30 cellular contexts compared by ENCODE assay signal in the genomic region with DNA sequence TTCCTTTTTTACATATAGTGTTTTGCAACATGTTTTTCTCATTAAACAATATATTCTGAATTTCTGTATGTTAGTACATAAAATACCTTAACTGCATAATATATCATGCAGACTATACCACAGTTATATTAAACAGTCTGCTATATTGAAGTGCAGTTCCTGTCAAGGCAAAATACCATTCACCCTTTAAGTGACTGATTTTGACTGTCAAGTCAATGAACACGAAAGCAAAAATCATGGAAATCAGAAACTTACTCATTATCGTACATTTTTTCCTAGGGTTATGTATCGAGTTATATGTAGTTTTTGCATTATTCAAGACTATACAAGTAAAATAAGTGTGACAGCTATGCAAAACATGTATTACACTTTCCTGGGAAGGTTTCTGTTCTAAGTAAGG.
"Had no signal": no experiment of that assay in that cellular context is flagged by ENCODE, and none has a peak within 500 bp of the region (broad histone marks: within the 10 kb centered on the region; RNA-seq: fewer than 3 reads in every experiment).

No MANE protein-coding gene starts in this region.

- H3K4me3 ChIP-seq: adrenal gland, ascending aorta, body of pancreas, breast epithelium, cardiac muscle cell had no signal

- H3K27ac ChIP-seq: adrenal gland, ascending aorta, body of pancreas, brain microvascular endothelial cell, breast epithelium, cardiac muscle cell had no signal

- H3K36me3 ChIP-seq: adrenal gland, ascending aorta, brain microvascular endothelial cell, breast epithelium, cardiac muscle cell had no signal

- H3K27me3 ChIP-seq: adrenal gland, ascending aorta, body of pancreas, brain microvascular endothelial cell, breast epithelium, cardiac muscle cell had no signal

- H3K9me3 ChIP-seq: adrenal gland, ascending aorta, body of pancreas, breast epithelium had no signal

- DNase-seq: activated effector memory CD4-positive, alpha-beta T cell treated with anti-CD3 and anti-CD28 coated beads, Interleukin-2, amount 50 U/mL, for 16 hours; activated effector memory CD4-positive, alpha-beta T cell treated with Interleukin-2 at 50 U/mL for 16 hours; activated gamma-delta T cell; activated gamma-delta T cell treated with Interleukin-2 at 50 U/mL for 16 hours; activated naive CD4-positive, alpha-beta T cell; activated naive CD4-positive, alpha-beta T cell treated with anti-CD3 and anti-CD28 coated beads for 36 hours; activated naive CD4-positive, alpha-beta T cell treated with anti-CD3 and anti-CD28 coated beads, Interleukin-2, amount 10 ng/mL, durations not matched to agents 7 days and 5 days; activated naive CD4-positive, alpha-beta T cell treated with anti-CD3 and anti-CD28 coated beads, Interleukin-2, amount 50 U/mL, for 16 hours; activated naive CD4-positive, alpha-beta T cell treated with Interleukin-2 at 50 U/mL for 16 hours; activated naive CD8-positive, alpha-beta T cell treated with anti-CD3 and anti-CD28 coated beads for 36 hours; activated naive CD8-positive, alpha-beta T cell treated with anti-CD3 and anti-CD28 coated beads, Interleukin-2, amount 10 ng/mL, durations not matched to agents 7 days and 5 days; activated naive CD8-positive, alpha-beta T cell treated with anti-CD3 and anti-CD28 coated beads, Interleukin-2, amount 50 U/mL, for 24 hours; activated T-cell treated with anti-CD3 and anti-CD28 coated beads, Interleukin-2, amount 50 U/mL, for 1 hour; activated T-cell treated with anti-CD3 and anti-CD28 coated beads, Interleukin-2, amount 50 U/mL, for 24 hours; activated T-cell treated with anti-CD3 and anti-CD28 coated beads, Interleukin-2, amount 50 U/mL, for 4 hours; activated T-cell treated with anti-CD3 and anti-CD28 coated beads, Interleukin-2, amount 50 U/mL, for 48 hours; activated T-cell treated with anti-CD3 and anti-CD28 coated beads, Interleukin-2, amount 50 U/mL, for 72 hours; adrenal gland; amniotic stem cell; amygdala; anterior cingulate cortex; aorta; body of pancreas; brain microvascular endothelial cell; caudate nucleus; central memory CD4-positive, alpha-beta T cell; cerebellar nuclear complex had no signal
